2 cellular contexts compared by ENCODE assay signal in genomic region chr22:20174785-20175596, GRCh38.
A peak's percentile ranks its signal among the peaks of the same experiment; 100 is the strongest.
TF ChIP-seq lines count a peak whose summit lies in the region.

No MANE protein-coding gene starts in this region.

TF ChIP-seq in Ishikawa, 13 proteins besides CTCF, POLR2A, EP300 and RAD21:
- TF ChIP-seq YY1 (IDR thresholded peaks at IDR 0.05; ENCODE audit: low read depth) (no peak), MAX (IDR thresholded peaks at IDR 0.05) (no peak), TCF12 (IDR thresholded peaks at IDR 0.05; ENCODE audit: low read depth) (no peak), REST (IDR thresholded peaks at IDR 0.05; ENCODE audit: low read depth) (no peak)

TF ChIP-seq in K562, 482 proteins besides CTCF, POLR2A, EP300 and RAD21 (continues in another document):
- no peak for TF ChIP-seq PTTG1 (tag; IDR thresholded peaks at IDR 0.05; ENCODE audit: low read depth)
- no peak for TF ChIP-seq GTF2A2 (tag; IDR thresholded peaks at IDR 0.05)
- no peak for TF ChIP-seq NEUROD1 (IDR thresholded peaks at IDR 0.05; ENCODE audit: borderline replicate concordance, low read depth, low read length, partially characterized antibody)
- no peak for TF ChIP-seq ZNF212 (CRISPR knock-in tag; IDR thresholded peaks at IDR 0.05)
- no peak for TF ChIP-seq HMG20B (CRISPR knock-in tag; IDR thresholded peaks at IDR 0.05)
- no peak for TF ChIP-seq HNRNPUL1 (IDR thresholded peaks at IDR 0.05; ENCODE audit: low read length)
- no peak for TF ChIP-seq HMBOX1 (IDR thresholded peaks at IDR 0.05)
- TF ChIP-seq ZNF445 (CRISPR knock-in tag; IDR thresholded peaks at IDR 0.05; ENCODE audit: low read depth), result no peak
- no peak for TF ChIP-seq KLF6 (CRISPR knock-in tag; IDR thresholded peaks at IDR 0.05; ENCODE audit: borderline replicate concordance)
- TF ChIP-seq SMARCC2 (IDR thresholded peaks at IDR 0.05; ENCODE audit: low read depth), result no peak
- TF ChIP-seq NBN (IDR thresholded peaks at IDR 0.05; ENCODE audit: low read depth), result no peak
- TF ChIP-seq TSHZ1 (CRISPR knock-in tag; IDR thresholded peaks at IDR 0.05), result no peak
- no peak for TF ChIP-seq E2F1 (CRISPR knock-in tag; IDR thresholded peaks at IDR 0.05)
- no peak for TF ChIP-seq SP1 (CRISPR knock-in tag; IDR thresholded peaks at IDR 0.05)
- TF ChIP-seq ZNF830 (CRISPR knock-in tag; IDR thresholded peaks at IDR 0.05), result no peak
- TF ChIP-seq FOXA3 (CRISPR knock-in tag; conservative IDR thresholded peaks at IDR 0.05 in 1 of 2, IDR thresholded peaks at IDR 0.05 in 1 of 2), result peak in 1 of 2 experiments; percentile 70; a peak in 1 of 4 replicates
- peak; percentile 24 for TF ChIP-seq STAG1 (CRISPR knock-in tag; IDR thresholded peaks at IDR 0.05; ENCODE audit: borderline replicate concordance)
- no peak for TF ChIP-seq PHF21A (IDR thresholded peaks at IDR 0.05; ENCODE audit: borderline replicate concordance, low read depth)
- no peak for TF ChIP-seq POLR3G (IDR thresholded peaks at IDR 0.05; ENCODE audit: extremely low read depth, insufficient read length, insufficient replicate concordance)
- 0 out of 2 replicates have a peak, but pooled peaks have one; percentile 40 for TF ChIP-seq MED1 (CRISPR knock-in tag; IDR thresholded peaks at IDR 0.05; ENCODE audit: borderline replicate concordance)
- peak; percentile 13 for TF ChIP-seq SETDB1 (IDR thresholded peaks at IDR 0.05; ENCODE audit: low read length)
- TF ChIP-seq ZNF280B (CRISPR knock-in tag; IDR thresholded peaks at IDR 0.05), result no peak
- no peak for TF ChIP-seq ZNF518B (CRISPR knock-in tag; IDR thresholded peaks at IDR 0.05)
- TF ChIP-seq SMARCE1 (IDR thresholded peaks at IDR 0.05), result no peak
- TF ChIP-seq CCNT2 (IDR thresholded peaks at IDR 0.05; ENCODE audit: borderline replicate concordance, extremely low read depth, insufficient read length, low read depth, low read length), result peak; percentile 22
- no peak for TF ChIP-seq ZNF592 (IDR thresholded peaks at IDR 0.05)
- no peak for TF ChIP-seq RNF2 (IDR thresholded peaks at IDR 0.05)
- TF ChIP-seq JUN (IDR thresholded peaks at IDR 0.05; ENCODE audit: borderline replicate concordance, low read depth, low read length), result no peak
- TF ChIP-seq JUN (CRISPR knock-in tag; IDR thresholded peaks at IDR 0.05; ENCODE audit: borderline replicate concordance), result 0 out of 2 replicates have a peak, but pooled peaks have one; percentile 84
- no peak for TF ChIP-seq ZKSCAN3 (CRISPR knock-in tag; IDR thresholded peaks at IDR 0.05)
- 0 out of 2 replicates have a peak, but pooled peaks have one; percentile 40 for TF ChIP-seq USF1 (CRISPR knock-in tag; IDR thresholded peaks at IDR 0.05)
- TF ChIP-seq MYC (IDR thresholded peaks at IDR 0.05; ENCODE audit: low read depth, low read length), result no peak
- TF ChIP-seq MYC (CRISPR knock-in tag; IDR thresholded peaks at IDR 0.05; ENCODE audit: borderline replicate concordance, low read depth), result no peak
- no peak for TF ChIP-seq SOX6 (IDR thresholded peaks at IDR 0.05)
- TF ChIP-seq BRCA1 (IDR thresholded peaks at IDR 0.05), result no peak
- 0 out of 2 replicates have a peak, but pooled peaks have one; percentile 85 for TF ChIP-seq BRCA1 (CRISPR knock-in tag; IDR thresholded peaks at IDR 0.05)
- TF ChIP-seq PML (IDR thresholded peaks at IDR 0.05; ENCODE audit: low read length), result no peak
- no peak for TF ChIP-seq ARID1B (IDR thresholded peaks at IDR 0.05)
- TF ChIP-seq ZNF347 (CRISPR knock-in tag; IDR thresholded peaks at IDR 0.05; ENCODE audit: low read depth), result no peak
